In the genomic region with DNA sequence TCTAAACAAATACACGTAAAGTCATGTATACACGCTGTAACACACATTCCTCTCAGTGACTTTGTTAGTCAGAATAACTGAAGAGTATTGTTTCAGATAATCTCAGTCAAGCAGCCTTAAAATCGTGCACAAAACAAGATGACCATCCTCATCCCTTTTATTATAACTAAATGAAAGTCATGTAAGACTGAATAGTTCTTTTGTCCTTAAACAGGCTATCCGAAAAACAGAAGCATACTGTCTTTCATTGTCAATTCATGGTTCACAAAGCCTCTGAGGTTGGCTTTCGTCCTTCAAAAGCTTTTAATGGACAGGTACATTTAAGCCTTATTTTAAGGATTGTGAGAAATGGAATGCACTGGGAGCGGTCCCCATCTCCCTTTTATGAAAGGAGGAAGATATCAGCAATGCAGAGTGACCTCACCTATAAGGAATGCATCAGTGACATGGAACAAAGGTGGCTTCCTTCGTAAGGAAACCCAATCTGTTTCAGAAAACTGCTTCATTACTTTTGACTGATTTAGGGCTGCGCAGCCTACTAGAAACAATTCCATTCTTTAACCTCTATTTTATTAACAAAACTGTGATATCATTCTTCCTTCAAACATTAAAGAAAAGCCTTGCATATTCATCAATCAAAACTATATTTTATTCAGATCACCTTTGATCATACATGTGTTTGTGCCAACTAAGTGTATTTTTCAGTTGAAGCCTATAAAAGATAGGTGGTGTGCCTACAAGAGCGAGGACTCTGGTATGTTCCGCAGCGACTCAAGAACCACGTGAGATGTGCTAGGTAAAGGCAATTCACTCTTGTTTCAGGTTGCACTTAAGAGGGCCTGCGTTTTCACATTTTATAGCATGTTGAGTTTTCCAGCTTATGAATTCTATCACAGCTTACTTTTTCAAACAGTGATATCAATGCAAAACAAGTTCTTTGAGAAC, we compare ENCODE assay signal across 13 cellular contexts. TPM values are rescaled to one million over a fixed set of nuclear protein-coding genes. Genes with fewer than 3 reads are reported as not detected.
DNase-seq lines count a peak whose midpoint lies in the region; ATAC-seq lines count a peak whose summit lies in the region.
"Had no signal": no experiment of that assay in that cellular context is flagged by ENCODE, and none has a peak within 500 bp of the region (broad histone marks: within the 10 kb centered on the region; RNA-seq: fewer than 3 reads in every experiment).

No MANE protein-coding gene starts in this region.

- H3K9me3 ChIP-seq in ectodermal cell (ENCODE audit: control insufficient read depth, low read length) (no peaks in the 10 kb centered on the region), mesenchymal stem cell (ENCODE audit: control insufficient read depth, low read length) (no peaks in the 10 kb centered on the region)
- H3K9me3 ChIP-seq: suprapubic skin had no signal

- no peak overlapping the region for H2AFZ ChIP-seq in ACC112 (ENCODE audit: low read length, unreplicated experiment)
- H2AFZ ChIP-seq in mesenchymal stem cell (ENCODE audit: low read depth, low read length): no peak overlapping the region

- H3K27ac ChIP-seq in ACC112 (ENCODE audit: low read depth, low read length) (peak overlapping the region; percentile 99), ectodermal cell (ENCODE audit: insufficient read depth, low read depth, low read length, poor library complexity, severe bottlenecking) (peak overlapping the region; percentile 42), mesenchymal stem cell (ENCODE audit: low read length, poor library complexity, severe bottlenecking) (peak overlapping the region; percentile 69)

- H3K79me1 ChIP-seq in mesenchymal stem cell (replicated peaks; ENCODE audit: low read length, poor library complexity, severe bottlenecking): no peaks in the 10 kb centered on the region

- H2BK120ac ChIP-seq in mesenchymal stem cell (ENCODE audit: low read depth, low read length): no peak overlapping the region

- H4K8ac ChIP-seq in mesenchymal stem cell (ENCODE audit: low read length): no peak overlapping the region

- no peaks in the 10 kb centered on the region for H3K27me3 ChIP-seq in ACC112 (ENCODE audit: insufficient read depth, low read length)
- H3K27me3 ChIP-seq in ectodermal cell (ENCODE audit: control insufficient read depth, insufficient read depth, low read length, poor library complexity, severe bottlenecking): no peaks in the 10 kb centered on the region
- no peaks in the 10 kb centered on the region for H3K27me3 ChIP-seq in mesenchymal stem cell (ENCODE audit: control insufficient read depth in 1 of 2, insufficient read depth in 1 of 2, low read length in 2 of 2)
- H3K27me3 ChIP-seq: suprapubic skin had no signal

- no peaks in the 10 kb centered on the region for H3K9me3 Mint-ChIP-seq in activated T-cell treated with anti-CD3 and anti-CD28 coated beads, Interleukin-2, amount 50 U/mL, for 24 hours

- H3K79me2 ChIP-seq in ACC112 (ENCODE audit: control insufficient read depth, insufficient read depth, low read length, unreplicated experiment): peaks cover 94% of the 10 kb centered on the region

- peaks cover 14% of the 10 kb centered on the region for H3K27me3 Mint-ChIP-seq in activated T-cell treated with anti-CD3 and anti-CD28 coated beads, Interleukin-2, amount 50 U/mL, for 24 hours
- H3K27me3 Mint-ChIP-seq: activated B cell treated with CpG ODN at 0.5 μM for 24 hours had no signal

- H3K4me3 Mint-ChIP-seq in activated T-cell treated with anti-CD3 and anti-CD28 coated beads, Interleukin-2, amount 50 U/mL, for 24 hours: no peak overlapping the region
- H3K4me3 Mint-ChIP-seq: activated B cell treated with CpG ODN at 0.5 μM for 24 hours had no signal

- no peaks in the 10 kb centered on the region for H3K4me1 Mint-ChIP-seq in activated T-cell treated with anti-CD3 and anti-CD28 coated beads, Interleukin-2, amount 50 U/mL, for 24 hours (ENCODE audit: low read depth)

- H3K23ac ChIP-seq in mesenchymal stem cell (ENCODE audit: low read length in 2 of 2): no peak overlapping the region

- H3K9ac ChIP-seq in mesenchymal stem cell (ENCODE audit: low read length): no peak overlapping the region

- DNase-seq in NCI-H69 (lab: John Stamatoyannopoulos, UW) (peak; percentile 66), mesenchymal stem cell (no peak), NCI-H187 treated with DMSO at 0.1 percent for 48 hours (lab: John Stamatoyannopoulos, UW) (no peak), GDM1 (lab: John Stamatoyannopoulos, UW) (no peak)
- DNase-seq in activated T-cell treated with anti-CD3 and anti-CD28 coated beads, Interleukin-2, amount 50 U/mL, for 24 hours: no peak
- DNase-seq: activated B cell treated with CpG ODN at 0.5 μM for 24 hours; activated naive CD4-positive, alpha-beta T cell; NCI-H1436 treated with DMSO at 0.1 percent for 48 hours; stimulated activated CD4-positive, alpha-beta T cell treated with anti-CD3 and anti-CD28 coated beads, Interleukin-4, amount 100 ng/mL, for 4 hours had no signal

- H3K4ac ChIP-seq in mesenchymal stem cell (ENCODE audit: low read depth in 1 of 2, low read length in 2 of 2): no peak overlapping the region

- no peak overlapping the region for H3K14ac ChIP-seq in mesenchymal stem cell (ENCODE audit: low read length in 2 of 2)

- H2BK12ac ChIP-seq in mesenchymal stem cell (ENCODE audit: low read length in 2 of 2): no peak overlapping the region

- H3K36me3 Mint-ChIP-seq in activated T-cell treated with anti-CD3 and anti-CD28 coated beads, Interleukin-2, amount 50 U/mL, for 24 hours (ENCODE audit: low read depth): no peaks in the 10 kb centered on the region

- peaks cover 82% of the 10 kb centered on the region for H3K4me1 ChIP-seq in ACC112 (ENCODE audit: control insufficient read depth, insufficient read depth, low read length, unreplicated experiment)
- H3K4me1 ChIP-seq in ectodermal cell (ENCODE audit: control insufficient read depth, insufficient read depth, low read length): peaks cover 39% of the 10 kb centered on the region
- peaks cover 10% of the 10 kb centered on the region for H3K4me1 ChIP-seq in mesenchymal stem cell (ENCODE audit: control insufficient read depth, insufficient read depth, low read depth, low read length)

- H2AK5ac ChIP-seq in mesenchymal stem cell (ENCODE audit: low read length, severe bottlenecking): peak overlapping the region; percentile 57

- H3K27ac Mint-ChIP-seq in activated T-cell treated with anti-CD3 and anti-CD28 coated beads, Interleukin-2, amount 50 U/mL, for 24 hours: no peak overlapping the region
- H3K27ac Mint-ChIP-seq: activated B cell treated with CpG ODN at 0.5 μM for 24 hours had no signal

- no peak for ATAC-seq in HG03457 (IDR thresholded peaks at IDR 0.05; ENCODE audit: unreplicated experiment)

- no peak overlapping the region for H3K18ac ChIP-seq in mesenchymal stem cell (ENCODE audit: low read depth in 1 of 2, low read length in 2 of 2)

- no peak overlapping the region for H3K4me2 ChIP-seq in mesenchymal stem cell (ENCODE audit: low read length, poor library complexity, severe bottlenecking)

- no peak overlapping the region for H4K91ac ChIP-seq in mesenchymal stem cell (ENCODE audit: low read length)

- no peak overlapping the region for H2BK5ac ChIP-seq in mesenchymal stem cell (ENCODE audit: low read depth, low read length, poor library complexity, severe bottlenecking)

- H3K4me3 ChIP-seq in ACC112 (ENCODE audit: low read depth, low read length) (peak overlapping the region; percentile 13; the same call in 1 of the 2 replicates), ectodermal cell (ENCODE audit: insufficient read depth, low read depth, low read length) (no peak overlapping the region), mesenchymal stem cell (ENCODE audit: insufficient read depth in 1 of 2, low read depth in 1 of 2, low read length in 2 of 2) (no peak overlapping the region)
- H3K4me3 ChIP-seq: suprapubic skin had no signal

- H3K36me3 ChIP-seq in ACC112 (ENCODE audit: insufficient read depth, low read length) (no peaks in the 10 kb centered on the region), ectodermal cell (ENCODE audit: control insufficient read depth, insufficient read depth, low read length) (peaks cover 6% of the 10 kb centered on the region), mesenchymal stem cell (ENCODE audit: control insufficient read depth in 1 of 2, insufficient read depth in 2 of 2, low read depth in 1 of 2, low read length in 2 of 2) (peaks cover 0 to 15% of the 10 kb centered on the region in 2 experiments)
- H3K36me3 ChIP-seq: suprapubic skin had no signal

- no peak overlapping the region for H2BK15ac ChIP-seq in mesenchymal stem cell (ENCODE audit: low read depth, poor library complexity, severe bottlenecking)

- WGBS in ectodermal cell, 2 experiments: 79 to 83% methylated on average over 11 to 13 of the region's 13 CpGs
- 80% methylated on average over 11 of the region's 13 CpGs for WGBS in mesenchymal stem cell

RNA-seq across cellular contexts. Expression of a gene that starts 19.2 kb away (rescaled TPM):
- 16.3 TPM for polyA plus RNA-seq in ectodermal cell (2013, experiment 1 of 4)
- polyA plus RNA-seq in ectodermal cell (2013, experiment 2 of 4): 18.2 TPM
- polyA plus RNA-seq in ectodermal cell (2013, experiment 3 of 4): 13.1 TPM
- polyA plus RNA-seq in ectodermal cell (2013, experiment 4 of 4): 15.4 TPM
- 8.0 TPM for polyA plus RNA-seq in mesenchymal stem cell (2013, experiment 1 of 2)
- polyA plus RNA-seq in mesenchymal stem cell (2013, experiment 2 of 2): 8.1 TPM

Comparison
In these comparisons a context has a peak if more than half of its experiments do, and no peak if none do; other contexts are left out.
1. H3K27ac ChIP-seq: peak in every context shown above with its lines; median percentile 99 in ACC112; 69 in mesenchymal stem cell; 42 in ectodermal cell.